3 cellular contexts compared by ENCODE assay signal in genomic region chr19:35590875-35591274, GRCh38.
A peak's percentile ranks its signal among the peaks of the same experiment; 100 is the strongest.
TF ChIP-seq lines count a peak whose summit lies in the region.

No MANE protein-coding gene starts in this region.

TF ChIP-seq in A549, 52 proteins besides CTCF, POLR2A, EP300 and RAD21:
- TF ChIP-seq FOSL2 (IDR thresholded peaks at IDR 0.05) (no peak), FOSL2 (CRISPR knock-in tag; IDR thresholded peaks at IDR 0.05) (no peak), GATA3 (IDR thresholded peaks at IDR 0.05; ENCODE audit: borderline replicate concordance) (no peak), ELK1 (IDR thresholded peaks at IDR 0.05; ENCODE audit: low read depth, low read length) (no peak), ZSCAN20 (CRISPR knock-in tag; IDR thresholded peaks at IDR 0.05) (no peak), ZFP36 (IDR thresholded peaks at IDR 0.05; ENCODE audit: borderline replicate concordance, partially characterized antibody) (no peak)

TF ChIP-seq in HEK293, 187 proteins besides CTCF, POLR2A, EP300 and RAD21:
- TF ChIP-seq ZNF76 (tag by site-specific recombination; IDR thresholded peaks at IDR 0.05; ENCODE audit: borderline replicate concordance, low read depth) = no peak
- peak; percentile 80 for TF ChIP-seq ZNF121 (tag by site-specific recombination; IDR thresholded peaks at IDR 0.05)
- no peak for TF ChIP-seq BCL11A (tag by site-specific recombination; IDR thresholded peaks at IDR 0.05; ENCODE audit: low read depth)
- no peak for TF ChIP-seq ZNF311 (tag by site-specific recombination; IDR thresholded peaks at IDR 0.05; ENCODE audit: borderline replicate concordance)
- no peak for TF ChIP-seq ZNF426 (tag by site-specific recombination; IDR thresholded peaks at IDR 0.05)
- TF ChIP-seq ZNF341 (tag by site-specific recombination; IDR thresholded peaks at IDR 0.05; ENCODE audit: low read depth) = no peak
- no peak for TF ChIP-seq ZNF184 (tag by site-specific recombination; IDR thresholded peaks at IDR 0.05)

TF ChIP-seq in K562, 482 proteins besides CTCF, POLR2A, EP300 and RAD21:
- TF ChIP-seq ZBTB33 (CRISPR knock-in tag; IDR thresholded peaks at IDR 0.05) (no peak), ZNF121 (CRISPR knock-in tag; conservative IDR thresholded peaks at IDR 0.05) (peak; percentile 75), RBM25 (IDR thresholded peaks at IDR 0.05; ENCODE audit: low read depth, low read length, severe bottlenecking) (peak; percentile 16), HBP1 (CRISPR knock-in tag; IDR thresholded peaks at IDR 0.05) (no peak), MXD1 (CRISPR knock-in tag; IDR thresholded peaks at IDR 0.05; ENCODE audit: borderline replicate concordance, poor library complexity, severe bottlenecking) (no peak)
